Comparison of ENCODE assay signal across 1 cellular context in the genomic region with DNA sequence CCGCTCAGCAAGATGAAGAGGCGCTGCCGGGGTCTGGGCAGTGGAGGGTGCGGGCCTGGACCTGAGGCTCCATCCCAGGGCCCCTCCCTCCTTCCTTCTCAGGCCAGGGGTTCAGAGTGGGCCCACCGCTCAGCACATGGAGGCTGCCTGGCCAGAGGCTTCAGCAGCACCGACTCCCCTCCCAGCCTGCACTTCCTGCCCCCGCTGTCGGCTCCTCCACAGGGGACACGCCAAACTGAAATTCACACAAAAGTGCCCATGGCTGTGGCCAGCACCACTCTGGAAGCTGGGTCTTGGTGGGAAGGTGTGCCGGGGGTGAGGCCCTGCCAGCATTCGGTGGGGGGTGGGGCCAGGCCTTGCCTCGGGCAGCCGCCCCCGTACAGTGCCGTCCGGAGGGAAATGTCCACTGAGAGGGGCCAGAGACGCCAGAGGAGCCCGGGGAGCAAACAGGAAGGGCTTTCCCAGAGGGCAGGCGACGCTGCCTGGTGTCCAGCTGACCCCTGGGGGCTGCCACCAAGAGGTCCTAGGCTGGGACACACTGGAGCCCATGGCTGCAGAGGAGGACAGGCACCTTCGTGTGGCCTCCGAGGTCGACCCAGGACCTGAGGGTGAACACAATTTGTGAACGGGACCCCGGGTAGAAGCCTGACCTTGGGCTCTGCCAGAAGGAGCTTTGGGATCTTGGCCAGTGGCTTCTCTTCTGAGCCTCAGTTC.
TF ChIP-seq lines count a peak whose summit lies in the region.

No MANE protein-coding gene starts in this region.

TF ChIP-seq in H1, 55 proteins besides CTCF, POLR2A, EP300 and RAD21:
- no peak for TF ChIP-seq POLR2AphosphoS5 (IDR thresholded peaks at IDR 0.05; ENCODE audit: low read depth, low read length)
- no peak for TF ChIP-seq TAF7 (optimal IDR thresholded peaks at IDR 0.05; ENCODE audit: borderline replicate concordance, low read depth, low read length)
- no peak for TF ChIP-seq HDAC6 (IDR thresholded peaks at IDR 0.05; ENCODE audit: low read depth, low read length)
- TF ChIP-seq GABPA (IDR thresholded peaks at IDR 0.05; ENCODE audit: borderline replicate concordance, insufficient read depth, low read length): no peak
- TF ChIP-seq NRF1 (IDR thresholded peaks at IDR 0.05; ENCODE audit: low read depth, low read length): no peak
- TF ChIP-seq SIRT6 (IDR thresholded peaks at IDR 0.05; ENCODE audit: low read length): no peak
- no peak for TF ChIP-seq SP2 (IDR thresholded peaks at IDR 0.05; ENCODE audit: low read length)
- no peak for TF ChIP-seq TBP (IDR thresholded peaks at IDR 0.05; ENCODE audit: low read depth, low read length)
- no peak for TF ChIP-seq RNF2 (IDR thresholded peaks at IDR 0.05; ENCODE audit: borderline replicate concordance, low read depth, low read length, missing control alignments, poor library complexity, severe bottlenecking)
- TF ChIP-seq SIX5 (IDR thresholded peaks at IDR 0.05; ENCODE audit: low read depth, low read length): no peak
- TF ChIP-seq CHD1 (IDR thresholded peaks at IDR 0.05; ENCODE audit: low read depth, low read length): no peak
- TF ChIP-seq MAFK (IDR thresholded peaks at IDR 0.05; ENCODE audit: low read depth, low read length): no peak
- TF ChIP-seq, protein P1, sequence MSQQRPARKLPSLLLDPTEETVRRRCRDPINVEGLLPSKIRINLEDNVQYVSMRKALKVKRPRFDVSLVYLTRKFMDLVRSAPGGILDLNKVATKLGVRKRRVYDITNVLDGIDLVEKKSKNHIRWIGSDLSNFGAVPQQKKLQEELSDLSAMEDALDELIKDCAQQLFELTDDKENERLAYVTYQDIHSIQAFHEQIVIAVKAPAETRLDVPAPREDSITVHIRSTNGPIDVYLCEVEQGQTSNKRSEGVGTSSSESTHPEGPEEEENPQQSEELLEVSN (IDR thresholded peaks at IDR 0.05): no peak
- TF ChIP-seq SAP30 (IDR thresholded peaks at IDR 0.05; ENCODE audit: insufficient read depth, insufficient replicate concordance, low read length): no peak
- TF ChIP-seq MAX (IDR thresholded peaks at IDR 0.05): no peak
- TF ChIP-seq USF2 (IDR thresholded peaks at IDR 0.05; ENCODE audit: low read length): no peak
- TF ChIP-seq TAF1 (IDR thresholded peaks at IDR 0.05; ENCODE audit: low read depth, low read length): no peak
- TF ChIP-seq JUN (IDR thresholded peaks at IDR 0.05; ENCODE audit: low read depth, low read length): no peak
- TF ChIP-seq SRF (IDR thresholded peaks at IDR 0.05; ENCODE audit: low read depth, low read length): no peak
TF ChIP-seq in H1: peak in this region for 0.
